1 cellular context compared by ENCODE assay signal in genomic region chr2:190841707-190842505, GRCh38.
TF ChIP-seq lines count a peak whose summit lies in the region.

No MANE protein-coding gene starts in this region.

TF ChIP-seq in HepG2, 621 proteins besides CTCF, POLR2A, EP300 and RAD21 (continued from another document and continues in another):
- no peak for TF ChIP-seq RERE (CRISPR knock-in tag; IDR thresholded peaks at IDR 0.05; ENCODE audit: low read depth)
- 0 out of 2 replicates have a peak, but pooled peaks have one; percentile 27 for TF ChIP-seq KAT8 (CRISPR knock-in tag; IDR thresholded peaks at IDR 0.05)
- no peak for TF ChIP-seq ZNF142 (CRISPR knock-in tag; IDR thresholded peaks at IDR 0.05)
- no peak for TF ChIP-seq ZSCAN12 (CRISPR knock-in tag; IDR thresholded peaks at IDR 0.05)
- TF ChIP-seq ZKSCAN5 (CRISPR knock-in tag; IDR thresholded peaks at IDR 0.05) = no peak
- TF ChIP-seq MXD3 (CRISPR knock-in tag; IDR thresholded peaks at IDR 0.05) = no peak
- 0 out of 2 replicates have a peak, but pooled peaks have one; percentile 18 for TF ChIP-seq SP5 (CRISPR knock-in tag; IDR thresholded peaks at IDR 0.05; ENCODE audit: borderline replicate concordance, low read depth)
- TF ChIP-seq ZNF792 (CRISPR knock-in tag; IDR thresholded peaks at IDR 0.05) = no peak
- TF ChIP-seq FOXK2 (IDR thresholded peaks at IDR 0.05) = no peak
- no peak for TF ChIP-seq ZNF572 (CRISPR knock-in tag; IDR thresholded peaks at IDR 0.05)
- TF ChIP-seq HDAC1 (CRISPR knock-in tag; IDR thresholded peaks at IDR 0.05) = no peak
- no peak for TF ChIP-seq ZNF224 (CRISPR knock-in tag; IDR thresholded peaks at IDR 0.05)
- TF ChIP-seq PBX2 (CRISPR knock-in tag; IDR thresholded peaks at IDR 0.05) = peak; percentile 73
- no peak for TF ChIP-seq ZNF768 (CRISPR knock-in tag; IDR thresholded peaks at IDR 0.05)
- TF ChIP-seq JUND (CRISPR knock-in tag; IDR thresholded peaks at IDR 0.05) = no peak
- no peak for TF ChIP-seq ZSCAN9 (CRISPR knock-in tag; IDR thresholded peaks at IDR 0.05; ENCODE audit: borderline replicate concordance)
- 0 out of 2 replicates have a peak, but pooled peaks have one; percentile 26 for TF ChIP-seq ATF1 (CRISPR knock-in tag; IDR thresholded peaks at IDR 0.05)
- TF ChIP-seq IKZF5 (CRISPR knock-in tag; IDR thresholded peaks at IDR 0.05) = no peak
- peak; percentile 34; the same call in 1 of the 2 replicates for TF ChIP-seq ARID5B (CRISPR knock-in tag; IDR thresholded peaks at IDR 0.05)
- TF ChIP-seq ZBTB33 (CRISPR knock-in tag; IDR thresholded peaks at IDR 0.05) = no peak
- TF ChIP-seq ZNF354B (CRISPR knock-in tag; IDR thresholded peaks at IDR 0.05) = no peak
- no peak for TF ChIP-seq PITX1 (CRISPR knock-in tag; IDR thresholded peaks at IDR 0.05)
- TF ChIP-seq FOSL2 (CRISPR knock-in tag; IDR thresholded peaks at IDR 0.05) = peak; percentile 54
- TF ChIP-seq ZNF766 (CRISPR knock-in tag; IDR thresholded peaks at IDR 0.05; ENCODE audit: borderline replicate concordance) = no peak
- peak; percentile 12; the same call in 1 of the 2 replicates for TF ChIP-seq ZNF331 (CRISPR knock-in tag; IDR thresholded peaks at IDR 0.05)
- TF ChIP-seq ZNF501 (CRISPR knock-in tag; IDR thresholded peaks at IDR 0.05) = no peak
- TF ChIP-seq BCL3 (CRISPR knock-in tag; IDR thresholded peaks at IDR 0.05) = no peak
- TF ChIP-seq ZNF33A (CRISPR knock-in tag; IDR thresholded peaks at IDR 0.05; ENCODE audit: borderline replicate concordance) = no peak
- TF ChIP-seq HINFP (CRISPR knock-in tag; IDR thresholded peaks at IDR 0.05; ENCODE audit: low read depth) = no peak
- no peak for TF ChIP-seq TCF7 (IDR thresholded peaks at IDR 0.05; ENCODE audit: low read depth)
- no peak for TF ChIP-seq FOXO4 (CRISPR knock-in tag; conservative IDR thresholded peaks at IDR 0.05)
- 0 out of 2 replicates have a peak, but pooled peaks have one; percentile 42 for TF ChIP-seq ZMYM4 (CRISPR knock-in tag; IDR thresholded peaks at IDR 0.05)
